In the genomic region with DNA sequence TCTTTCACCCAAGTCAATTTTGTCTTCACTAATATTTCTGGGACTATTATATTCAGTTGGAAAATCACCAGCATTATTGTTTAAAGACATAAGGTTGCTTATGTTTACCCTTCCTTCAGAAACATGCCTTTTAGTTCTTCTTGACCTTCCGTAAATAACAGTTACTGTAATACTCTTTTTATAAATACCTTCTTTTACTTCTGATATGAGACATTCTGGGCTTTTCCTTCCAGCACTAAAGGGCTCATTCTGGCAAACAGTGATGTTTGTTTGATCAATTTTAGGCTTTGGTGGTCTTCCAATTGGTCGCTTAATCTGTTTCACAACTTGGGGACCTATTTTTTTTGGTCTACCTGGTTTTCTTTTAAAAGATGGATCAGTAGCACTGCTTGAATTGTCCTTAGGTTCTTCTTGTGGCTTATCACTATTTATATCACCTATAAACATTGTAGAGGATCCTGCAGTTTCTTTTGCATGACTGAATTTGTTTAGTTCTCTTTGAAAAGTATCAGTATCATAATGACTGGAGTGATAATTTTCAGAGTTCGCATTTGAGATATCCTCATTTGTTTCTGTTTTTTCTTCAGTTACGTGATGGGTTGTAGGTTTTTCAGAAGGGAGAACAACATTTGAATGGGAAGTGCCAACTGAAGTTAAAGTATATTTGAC, we compare ENCODE assay signal across 11 cellular contexts.
DNase-seq lines count a peak whose midpoint lies in the region; ATAC-seq and TF ChIP-seq lines count a peak whose summit lies in the region.
"Had no signal": no experiment of that assay in that cellular context is flagged by ENCODE, and none has a peak within 500 bp of the region (broad histone marks: within the 10 kb centered on the region; RNA-seq: fewer than 3 reads in every experiment).

No MANE protein-coding gene starts in this region.

- TF ChIP-seq POLR2A in heart left ventricle (IDR thresholded peaks at IDR 0.05) = no peak

- WGBS in heart left ventricle, 4 donors = 96 to 98% (median 97%) methylated on average over 4 of the region's 4 CpGs

- DNase-seq in GM13976 (ENCODE audit: low spot score) (peak; percentile 23), NCI-H2227 (lab: John Stamatoyannopoulos, UW; ENCODE audit: unreplicated experiment) (no peak), heart left ventricle (no peak), cardiac septum (ENCODE audit: low spot score) (no peak), T-helper 17 cell (no peak)
- DNase-seq: activated CD4-positive, alpha-beta T cell treated with anti-CD3 and anti-CD28 coated beads for 4 hours; DMS 273 treated with DMSO at 0.1 percent for 48 hours; NCI-H146 had no signal

- no peak overlapping the region for H3K4me3 Mint-ChIP-seq in T-helper 17 cell

- H3K27me3 Mint-ChIP-seq in T-helper 17 cell = no peaks in the 10 kb centered on the region

- no peak overlapping the region for H3K27ac ChIP-seq in heart left ventricle

- H3K36me3 Mint-ChIP-seq in T-helper 17 cell (ENCODE audit: low read depth) = no peaks in the 10 kb centered on the region

- ATAC-seq in GM19395 (IDR thresholded peaks at IDR 0.05; ENCODE audit: unreplicated experiment) = peak; percentile 99
- ATAC-seq in HG02642 (IDR thresholded peaks at IDR 0.05; ENCODE audit: poor library complexity, unreplicated experiment) = peak; percentile 95
- peak; percentile 96 for ATAC-seq in HG03342 (IDR thresholded peaks at IDR 0.05; ENCODE audit: unreplicated experiment)
- ATAC-seq in heart left ventricle = no peak
- no peak for ATAC-seq in T-helper 17 cell

- H3K27ac Mint-ChIP-seq in T-helper 17 cell = no peak overlapping the region

- no peak for TF ChIP-seq CTCF in GM13976 (IDR thresholded peaks at IDR 0.05; ENCODE audit: borderline replicate concordance, control extremely low read depth, extremely low read depth, insufficient read depth, missing control alignments)
- no peak for TF ChIP-seq CTCF in heart left ventricle (IDR thresholded peaks at IDR 0.05)

- no peaks in the 10 kb centered on the region for H3K4me1 ChIP-seq in heart left ventricle

- in situ Hi-C loops in GM13976 (cut with MboI; ENCODE audit: low sequenced_read_pairs, unreplicated experiment) = no loop called here

- H3K4me3 ChIP-seq in heart left ventricle = no peak overlapping the region

- no peaks in the 10 kb centered on the region for H3K27me3 ChIP-seq in heart left ventricle

- no peaks in the 10 kb centered on the region for H3K9me3 ChIP-seq in heart left ventricle
- H3K9me3 ChIP-seq in T-helper 17 cell (ENCODE audit: control insufficient read depth, low read length, poor library complexity, severe bottlenecking) = no peaks in the 10 kb centered on the region

- intact Hi-C loops in heart left ventricle (cut with DNase I) = no loop called here
- intact Hi-C loops in cardiac septum (cut with DNase I) = no loop called here

- no peaks in the 10 kb centered on the region for H3K36me3 ChIP-seq in heart left ventricle

- no peaks in the 10 kb centered on the region for H3K4me1 Mint-ChIP-seq in T-helper 17 cell

Comparison
In these comparisons a context has a peak if more than half of its experiments do, and no peak if none do; other contexts are left out.
1. ATAC-seq: peak in GM19395 (single experiment), HG02642 (single experiment) and HG03342 (single experiment); none in heart left ventricle (0 of 4) and T-helper 17 cell (single experiment).